20 cellular contexts compared by ENCODE assay signal in genomic region chr12:119681139-119681538, GRCh38. TPM values are rescaled to one million over a fixed set of nuclear protein-coding genes. Genes with fewer than 3 reads are reported as not detected.
DNase-seq lines count a peak whose midpoint lies in the region; ATAC-seq and TF ChIP-seq lines count a peak whose summit lies in the region.
"Had no signal": no experiment of that assay in that cellular context is flagged by ENCODE, and none has a peak within 500 bp of the region (broad histone marks: within the 10 kb centered on the region; RNA-seq: fewer than 3 reads in every experiment).

No MANE protein-coding gene starts in this region.

- DNase-seq in activated naive CD8-positive, alpha-beta T cell treated with anti-CD3 and anti-CD28 coated beads, Interleukin-2, amount 50 U/mL, for 24 hours = no peak
- DNase-seq in activated naive CD8-positive, alpha-beta T cell treated with anti-CD3 and anti-CD28 coated beads for 36 hours = no peak
- DNase-seq in colonic mucosa (peak; percentile 64), mucosa of descending colon (no peak), thyroid gland (no peak), NCI-H1417 (lab: John Stamatoyannopoulos, UW) (no peak), cortex of kidney (lab: John Stamatoyannopoulos, UW) (no peak)
- DNase-seq: activated CD4-positive, alpha-beta T cell treated with anti-CD3 and anti-CD28 coated beads for 36 hours; activated effector memory CD4-positive, alpha-beta T cell treated with anti-CD3 and anti-CD28 coated beads, Interleukin-2, amount 50 U/mL, for 16 hours; C1 segment of cervical spinal cord; caudate nucleus; naive thymus-derived CD8-positive, alpha-beta T cell; NCI-H774; stimulated activated CD4-positive, alpha-beta T cell treated with anti-CD3 and anti-CD28 coated beads, Interleukin-2, amount 100 ng/mL, for 48 hours had no signal

- ATAC-seq in activated naive CD8-positive, alpha-beta T cell treated with anti-CD3 and anti-CD28 coated beads, Interleukin-2, amount 50 U/mL, for 24 hours = no peak
- peak; percentile 57 for ATAC-seq in mucosa of descending colon
- ATAC-seq in HG02970 (IDR thresholded peaks at IDR 0.05; ENCODE audit: low FRiP score, unreplicated experiment) = no peak
- ATAC-seq: A549; heart right ventricle; naive thymus-derived CD8-positive, alpha-beta T cell had no signal

- peak overlapping the region; percentile 85 for H3K27ac ChIP-seq in colonic mucosa
- H3K27ac ChIP-seq in thyroid gland = peak overlapping the region in 2 of 3 donors; percentile 48 to 61
- H3K27ac ChIP-seq: A549, SK-N-MC had no signal

- peaks cover 38% of the 10 kb centered on the region for H3K36me3 Mint-ChIP-seq in activated naive CD8-positive, alpha-beta T cell treated with anti-CD3 and anti-CD28 coated beads, Interleukin-2, amount 50 U/mL, for 24 hours (ENCODE audit: low read depth)
- H3K36me3 Mint-ChIP-seq in activated naive CD8-positive, alpha-beta T cell treated with anti-CD3 and anti-CD28 coated beads for 36 hours = peaks cover 36% of the 10 kb centered on the region

- H3K9me3 ChIP-seq in colonic mucosa (no peaks in the 10 kb centered on the region), mucosa of descending colon (no peaks in the 10 kb centered on the region), thyroid gland (no peaks in the 10 kb centered on the region)
- H3K9me3 ChIP-seq: A549, heart right ventricle had no signal

- H3K9me3 Mint-ChIP-seq in activated naive CD8-positive, alpha-beta T cell treated with anti-CD3 and anti-CD28 coated beads, Interleukin-2, amount 50 U/mL, for 24 hours = no peaks in the 10 kb centered on the region
- H3K9me3 Mint-ChIP-seq in activated naive CD8-positive, alpha-beta T cell treated with anti-CD3 and anti-CD28 coated beads for 36 hours = no peaks in the 10 kb centered on the region
- H3K9me3 Mint-ChIP-seq: naive thymus-derived CD8-positive, alpha-beta T cell; T-helper 2 cell treated with Interferon-gamma antibody and Interleukin-4, amounts not matched to agents 5 μg/mL and 100 μg/mL, for 36 hours had no signal

- WGBS in thyroid gland, 2 donors = 81 to 89% methylated on average over 8 of the region's 8 CpGs

- no peak overlapping the region for H3K4me3 Mint-ChIP-seq in activated naive CD8-positive, alpha-beta T cell treated with anti-CD3 and anti-CD28 coated beads, Interleukin-2, amount 50 U/mL, for 24 hours
- H3K4me3 Mint-ChIP-seq in activated naive CD8-positive, alpha-beta T cell treated with anti-CD3 and anti-CD28 coated beads for 36 hours = no peak overlapping the region
- H3K4me3 Mint-ChIP-seq: activated CD4-positive, alpha-beta T cell treated with anti-CD3 and anti-CD28 coated beads for 36 hours; naive thymus-derived CD8-positive, alpha-beta T cell; T-helper 2 cell treated with Interferon-gamma antibody and Interleukin-4, amounts not matched to agents 5 μg/mL and 100 μg/mL, for 36 hours had no signal

- H3K9ac ChIP-seq in colonic mucosa (ENCODE audit: low read depth in 2 of 2, low read length in 2 of 2) = peak overlapping the region in 1 of 2 donors; percentile 80

- H3K4me1 Mint-ChIP-seq in activated naive CD8-positive, alpha-beta T cell treated with anti-CD3 and anti-CD28 coated beads, Interleukin-2, amount 50 U/mL, for 24 hours = peaks cover 18% of the 10 kb centered on the region
- H3K4me1 Mint-ChIP-seq in activated naive CD8-positive, alpha-beta T cell treated with anti-CD3 and anti-CD28 coated beads for 36 hours = peaks cover 16% of the 10 kb centered on the region

- intact Hi-C loops in colonic mucosa (cut with DNase I) (no loop called here), mucosa of descending colon (cut with DNase I, micrococcal nuclease) (no loop called here), thyroid gland (cut with DNase I) (no loop called here)

- H3K4me1 ChIP-seq in colonic mucosa = peaks cover 48% of the 10 kb centered on the region
- H3K4me1 ChIP-seq in mucosa of descending colon (ENCODE audit: low read depth) = peaks cover 50% of the 10 kb centered on the region
- peaks cover 20 to 76% of the 10 kb centered on the region in 2 donors for H3K4me1 ChIP-seq in thyroid gland

- TF ChIP-seq CTCF in colonic mucosa (IDR thresholded peaks at IDR 0.05) = no peak
- no peak for TF ChIP-seq CTCF in mucosa of descending colon (IDR thresholded peaks at IDR 0.05)
- TF ChIP-seq CTCF in thyroid gland (IDR thresholded peaks at IDR 0.05) = no peak

- no peaks in the 10 kb centered on the region for H3K27me3 ChIP-seq in colonic mucosa
- no peaks in the 10 kb centered on the region for H3K27me3 ChIP-seq in thyroid gland
- H3K27me3 ChIP-seq: heart right ventricle had no signal

- no peak for TF ChIP-seq POLR2A in thyroid gland (IDR thresholded peaks at IDR 0.05)

- H3K36me3 ChIP-seq in colonic mucosa (peaks cover 39% of the 10 kb centered on the region), mucosa of descending colon (ENCODE audit: low read depth) (no peaks in the 10 kb centered on the region), thyroid gland (peaks cover 51 to 56% of the 10 kb centered on the region in 2 donors)

- H3K27me3 Mint-ChIP-seq in activated naive CD8-positive, alpha-beta T cell treated with anti-CD3 and anti-CD28 coated beads, Interleukin-2, amount 50 U/mL, for 24 hours = no peaks in the 10 kb centered on the region
- no peaks in the 10 kb centered on the region for H3K27me3 Mint-ChIP-seq in activated naive CD8-positive, alpha-beta T cell treated with anti-CD3 and anti-CD28 coated beads for 36 hours
- H3K27me3 Mint-ChIP-seq: activated CD4-positive, alpha-beta T cell treated with anti-CD3 and anti-CD28 coated beads for 36 hours; naive thymus-derived CD8-positive, alpha-beta T cell had no signal

- no peak overlapping the region for H3K4me3 ChIP-seq in colonic mucosa
- H3K4me3 ChIP-seq in mucosa of descending colon = no peak overlapping the region
- no peak overlapping the region for H3K4me3 ChIP-seq in thyroid gland (replicated peaks in 1 of 3)
- H3K4me3 ChIP-seq: A549, heart right ventricle, SK-N-MC, skin epidermis had no signal

- peak overlapping the region; percentile 75 for H3K27ac Mint-ChIP-seq in activated naive CD8-positive, alpha-beta T cell treated with anti-CD3 and anti-CD28 coated beads, Interleukin-2, amount 50 U/mL, for 24 hours
- no peak overlapping the region for H3K27ac Mint-ChIP-seq in activated naive CD8-positive, alpha-beta T cell treated with anti-CD3 and anti-CD28 coated beads for 36 hours

RNA-seq across cellular contexts. Expression of gene PRKAB1, which starts 13.2 kb away (rescaled TPM):
- total RNA-seq in activated naive CD8-positive, alpha-beta T cell treated with anti-CD3 and anti-CD28 coated beads for 36 hours = 10 to 100 TPM; 26.1 to 26.5 TPM
- total RNA-seq in colonic mucosa (10 to 100 TPM; 70.4 to 76.7 TPM), mucosa of descending colon (100 to 1,000 TPM in 1 of 3 donors, 10 to 100 TPM in 2; 63.8 to 127 (median 90.1) TPM), thyroid gland (100 to 1,000 TPM in 1 of 4 donors, 10 to 100 TPM in 3; 22.5 to 197 (median 32.3) TPM)
